23 cellular contexts compared by ENCODE assay signal in genomic region chr12:131552167-131552863, GRCh38.
"Had no signal": no experiment of that assay in that cellular context is flagged by ENCODE, and none has a peak within 500 bp of the region (broad histone marks: within the 10 kb centered on the region; RNA-seq: fewer than 3 reads in every experiment).

No MANE protein-coding gene starts in this region.

- H3K36me3 ChIP-seq: esophagus squamous epithelium, heart right ventricle, lower lobe of right lung, ovary, sigmoid colon, stomach, thyroid gland, vagina had no signal

- H3K36me3 Mint-ChIP-seq: natural killer cell; stimulated activated effector memory CD8-positive, alpha-beta T cell treated with anti-CD3 and anti-CD28 coated beads, Interleukin-12 subunit alpha, Interleukin-12 subunit beta, amount 100 ng/mL, for 72 hours had no signal

- H3K9me3 ChIP-seq: esophagus squamous epithelium, heart right ventricle, lower lobe of right lung, ovary, psoas muscle, sigmoid colon, stomach, thyroid gland, vagina had no signal

- DNase-seq: effector memory CD8-positive, alpha-beta T cell; erythroblast; esophagus squamous epithelium; foreskin melanocyte; glutamatergic neuron; heart right ventricle; hippocampal formation; left ventricle myocardium superior; lower lobe of right lung; natural killer cell; occipital lobe; ovary; psoas muscle; right cardiac atrium; sigmoid colon; stimulated activated CD4-positive, alpha-beta T cell treated with anti-CD3 and anti-CD28 coated beads, Interleukin-2, amount 100 ng/mL, for 24 hours; stimulated activated CD4-positive, alpha-beta T cell treated with anti-CD3 and anti-CD28 coated beads, Interleukin-4, amount 100 ng/mL, for 24 hours; stimulated activated naive CD4-positive, alpha-beta T cell treated with Interleukin-2 at 50 U/mL for 16 hours; stomach; thyroid gland; trophoblast cell had no signal

- H3K27ac Mint-ChIP-seq: effector memory CD8-positive, alpha-beta T cell; natural killer cell; stimulated activated effector memory CD8-positive, alpha-beta T cell treated with anti-CD3 and anti-CD28 coated beads, Interleukin-12 subunit alpha, Interleukin-12 subunit beta, amount 100 ng/mL, for 72 hours had no signal

- H3K4me3 Mint-ChIP-seq: effector memory CD8-positive, alpha-beta T cell; natural killer cell; stimulated activated effector memory CD8-positive, alpha-beta T cell treated with anti-CD3 and anti-CD28 coated beads, Interleukin-12 subunit alpha, Interleukin-12 subunit beta, amount 100 ng/mL, for 72 hours had no signal

- H3K27ac ChIP-seq: esophagus squamous epithelium, heart right ventricle, lower lobe of right lung, ovary, psoas muscle, sigmoid colon, stomach, thyroid gland, vagina had no signal

- H3K4me3 ChIP-seq: esophagus squamous epithelium, heart right ventricle, lower lobe of right lung, ovary, psoas muscle, sigmoid colon, stomach, thyroid gland, vagina had no signal

- H3K4me1 ChIP-seq: heart right ventricle, lower lobe of right lung, psoas muscle, sigmoid colon, stomach, thyroid gland had no signal

- H3K27me3 ChIP-seq: ovary, thyroid gland, vagina had no signal

- H3K9me3 Mint-ChIP-seq: effector memory CD8-positive, alpha-beta T cell; natural killer cell; stimulated activated effector memory CD8-positive, alpha-beta T cell treated with anti-CD3 and anti-CD28 coated beads, Interleukin-12 subunit alpha, Interleukin-12 subunit beta, amount 100 ng/mL, for 72 hours had no signal

- ATAC-seq: effector memory CD8-positive, alpha-beta T cell; heart right ventricle; left ventricle myocardium superior; lower lobe of right lung; natural killer cell; psoas muscle; right cardiac atrium; stimulated activated effector memory CD8-positive, alpha-beta T cell treated with anti-CD3 and anti-CD28 coated beads, Interleukin-12 subunit alpha, Interleukin-12 subunit beta, amount 100 ng/mL, for 72 hours had no signal

- H3K4me1 Mint-ChIP-seq: natural killer cell; stimulated activated effector memory CD8-positive, alpha-beta T cell treated with anti-CD3 and anti-CD28 coated beads, Interleukin-12 subunit alpha, Interleukin-12 subunit beta, amount 100 ng/mL, for 72 hours had no signal
